Comparison of ENCODE assay signal across 8 cellular contexts in genomic region chr5:160418561-160419457, GRCh38. TPM values are rescaled to one million over a fixed set of nuclear protein-coding genes. Genes with fewer than 3 reads are reported as not detected.
DNase-seq lines count a peak whose midpoint lies in the region; ATAC-seq and TF ChIP-seq lines count a peak whose summit lies in the region.

Gene SLU7 (minus strand): TSS chr5:160419081. CDS start chr5:160415294, 3,787 bp downstream.

- peaks cover 53% of the 10 kb centered on the region for H3K79me2 ChIP-seq in osteoblast (ENCODE audit: insufficient read depth, low read length)

- no peaks in the 10 kb centered on the region for H4K20me1 ChIP-seq in osteoblast (ENCODE audit: insufficient read depth, low read length)

- H3K9me3 ChIP-seq in osteoblast (ENCODE audit: low read depth, low read length) (no peaks in the 10 kb centered on the region), thoracic aorta (no peaks in the 10 kb centered on the region)

- peak within 1 kb of the TSS; percentile 98 to 99 for H3K27ac Mint-ChIP-seq in activated naive CD4-positive, alpha-beta T cell treated with anti-CD3 and anti-CD28 coated beads, Interleukin-2, amount 50 U/mL, for 72 hours

- H3K4me1 ChIP-seq in osteoblast (ENCODE audit: insufficient read depth, low read length) (peaks cover 36% of the 10 kb centered on the region), thoracic aorta (ENCODE audit: control insufficient read depth in 1 of 2, low read depth in 2 of 2) (peaks cover 27 to 35% of the 10 kb centered on the region in 2 donors)

- peak within 1 kb of the TSS; percentile 99 for H3K4me2 ChIP-seq in osteoblast (ENCODE audit: insufficient read depth, low read length)

- DNase-seq in NCI-H1092 treated with DMSO at 0.1 percent for 48 hours (lab: John Stamatoyannopoulos, UW): peak; percentile 84
- DNase-seq in SKM-1 (lab: John Stamatoyannopoulos, UW; ENCODE audit: unreplicated experiment): peak; percentile 91
- DNase-seq in activated naive CD4-positive, alpha-beta T cell treated with anti-CD3 and anti-CD28 coated beads, Interleukin-2, amount 50 U/mL, for 72 hours (ENCODE audit: low spot score in 2 of 2): peak; percentile 90 to 93
- peak; percentile 96 for DNase-seq in glomerular visceral epithelial cell (ENCODE audit: extremely low spot score)
- DNase-seq in osteoblast (ENCODE audit: insufficient read length, low spot score, missing footprints): peak; percentile 95
- peak; percentile 63 for DNase-seq in thoracic aorta (ENCODE audit: low spot score)

- H3K36me3 Mint-ChIP-seq in activated naive CD4-positive, alpha-beta T cell treated with anti-CD3 and anti-CD28 coated beads, Interleukin-2, amount 50 U/mL, for 72 hours: peaks cover 25 to 30% of the 10 kb centered on the region in 2 donors

- TF ChIP-seq CTCF in osteoblast (IDR thresholded peaks at IDR 0.05; ENCODE audit: extremely low read depth, low read depth, low read length) (no peak), thoracic aorta (IDR thresholded peaks at IDR 0.05) (no peak)

- peak; percentile 67 for ATAC-seq in HG02610 (IDR thresholded peaks at IDR 0.05; ENCODE audit: unreplicated experiment)
- ATAC-seq in activated naive CD4-positive, alpha-beta T cell treated with anti-CD3 and anti-CD28 coated beads, Interleukin-2, amount 50 U/mL, for 72 hours: peak; percentile 74 to 87
- peak; percentile 93 for ATAC-seq in thoracic aorta (ENCODE audit: insufficient number of reproducible peaks, low FRiP score, low read depth)

- H3K27ac ChIP-seq in osteoblast (ENCODE audit: low read depth, low read length): peak within 1 kb of the TSS; percentile 95
- peak within 1 kb of the TSS; percentile 83 to 93 for H3K27ac ChIP-seq in thoracic aorta

- H3K4me3 ChIP-seq in GM08714 (ENCODE audit: low read length) (peak within 1 kb of the TSS; percentile 99), osteoblast (ENCODE audit: insufficient read depth, low read length) (peak within 1 kb of the TSS; percentile 94), thoracic aorta (peak within 1 kb of the TSS; percentile 82)

- H2AFZ ChIP-seq in osteoblast (ENCODE audit: low read length): peak within 1 kb of the TSS; percentile 93

- no peaks in the 10 kb centered on the region for H3K9me3 Mint-ChIP-seq in activated naive CD4-positive, alpha-beta T cell treated with anti-CD3 and anti-CD28 coated beads, Interleukin-2, amount 50 U/mL, for 72 hours

- H3K36me3 ChIP-seq in osteoblast (ENCODE audit: insufficient read depth, low read length) (peaks cover 12% of the 10 kb centered on the region), thoracic aorta (no peaks in the 10 kb centered on the region)

- H3K27me3 ChIP-seq in osteoblast (ENCODE audit: insufficient read depth, low read length) (no peaks in the 10 kb centered on the region), thoracic aorta (replicated peaks; ENCODE audit: insufficient read depth) (no peaks in the 10 kb centered on the region)

RNA-seq across cellular contexts. Expression of gene SLU7, which starts in this region (rescaled TPM):
- total RNA-seq in activated naive CD4-positive, alpha-beta T cell treated with anti-CD3 and anti-CD28 coated beads, Interleukin-2, amount 50 U/mL, for 72 hours: 10 to 100 TPM; 36.5 to 53.5 TPM
- total RNA-seq in osteoblast (54.5 and 75.6 TPM in 2 replicates), thoracic aorta (10 to 100 TPM; 62.8 to 63.5 TPM)

Comparison
In these comparisons a context has a peak if more than half of its experiments do, and no peak if none do; other contexts are left out.
1. Peak in every context shown above with its lines: DNase-seq, ATAC-seq, H3K4me3 ChIP-seq and H3K27ac ChIP-seq.